8 cellular contexts compared by ENCODE assay signal in the genomic region with DNA sequence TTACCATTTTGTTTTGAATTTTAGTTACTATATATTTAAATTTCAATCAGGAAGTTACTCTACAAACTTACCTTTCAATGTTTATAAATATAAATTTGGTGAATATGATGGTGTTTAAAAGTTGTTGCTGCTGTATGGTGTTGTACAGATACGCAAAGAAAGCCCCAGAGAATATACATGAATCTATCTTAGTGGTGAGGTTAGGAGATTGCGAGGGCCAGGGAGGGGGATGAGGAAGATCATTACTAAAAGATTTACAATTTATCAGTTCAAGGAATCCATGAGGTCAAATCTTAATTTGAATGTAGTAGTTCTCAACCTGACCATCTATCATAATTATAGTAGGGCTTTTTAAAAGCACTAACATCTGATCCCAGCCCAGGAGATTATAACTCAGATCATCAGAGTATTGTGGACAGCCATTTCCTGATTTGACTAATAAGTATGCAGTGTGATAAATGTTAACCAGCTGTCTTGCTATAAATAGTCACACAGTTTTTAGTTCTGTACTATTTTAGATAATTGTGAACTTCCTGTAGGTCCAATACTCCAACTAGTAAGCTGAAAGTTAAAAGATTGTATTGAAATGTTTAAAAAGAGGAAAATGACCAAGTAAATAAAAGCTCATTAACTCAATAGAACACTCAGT. TPM values are rescaled to one million over a fixed set of nuclear protein-coding genes. Genes with fewer than 3 reads are reported as not detected.
DNase-seq lines count a peak whose midpoint lies in the region; ATAC-seq and TF ChIP-seq lines count a peak whose summit lies in the region.

No MANE protein-coding gene starts in this region.

- H3K4me3 ChIP-seq in breast epithelium, result no peak overlapping the region
- no peak overlapping the region for H3K4me3 ChIP-seq in upper lobe of right lung

- H3K27me3 Mint-ChIP-seq in MCF 10A (ENCODE audit: insufficient read depth, unreplicated experiment), result no peaks in the 10 kb centered on the region
- H3K27me3 Mint-ChIP-seq in glutamatergic neuron (ENCODE audit: unreplicated experiment), result peaks cover 2% of the 10 kb centered on the region

- peak overlapping the region; percentile 25 for H3K27ac Mint-ChIP-seq in MCF 10A (ENCODE audit: low read depth, unreplicated experiment)
- H3K27ac Mint-ChIP-seq in activated naive CD4-positive, alpha-beta T cell treated with anti-CD3 and anti-CD28 coated beads, Interleukin-2, amount 50 U/mL, for 72 hours, result peak overlapping the region; percentile 55 to 66
- no peak overlapping the region for H3K27ac Mint-ChIP-seq in glutamatergic neuron (ENCODE audit: unreplicated experiment)

- BruUV-seq in MCF 10A (replicated peaks; lab: Mats Ljungman, UMichigan), result no TSS peak

- H3K27me3 ChIP-seq in breast epithelium, result no peaks in the 10 kb centered on the region
- no peaks in the 10 kb centered on the region for H3K27me3 ChIP-seq in upper lobe of right lung

- no peak for TF ChIP-seq CTCF in MCF 10A (IDR thresholded peaks at IDR 0.05; ENCODE audit: unreplicated experiment)
- no peak for TF ChIP-seq CTCF in breast epithelium (IDR thresholded peaks at IDR 0.05)
- no peak for TF ChIP-seq CTCF in upper lobe of right lung (IDR thresholded peaks at IDR 0.05)
- no peak for TF ChIP-seq CTCF in glutamatergic neuron (IDR thresholded peaks at IDR 0.05; ENCODE audit: partially characterized antibody, unreplicated experiment)

- H3K4me3 Mint-ChIP-seq in MCF 10A (ENCODE audit: unreplicated experiment), result no peak overlapping the region
- H3K4me3 Mint-ChIP-seq in glutamatergic neuron (ENCODE audit: unreplicated experiment), result no peak overlapping the region

- CTCF ChIA-PET in MCF 10A (lab: Yijun Ruan, JAX), result interaction anchor here (1.0 to 2.2 kb wide), 4 partner anchors 11 to 622 kb away, joined by 6 to 11 read pairs (median 8); no protein-coding TSS in a partner anchor

- no peaks in the 10 kb centered on the region for H3K36me3 ChIP-seq in breast epithelium
- peaks cover 16% of the 10 kb centered on the region for H3K36me3 ChIP-seq in upper lobe of right lung

- no peaks in the 10 kb centered on the region for H3K9me3 ChIP-seq in breast epithelium
- H3K9me3 ChIP-seq in upper lobe of right lung, result no peaks in the 10 kb centered on the region

- H3K36me3 Mint-ChIP-seq in MCF 10A (ENCODE audit: insufficient read depth, unreplicated experiment) (peaks cover 48% of the 10 kb centered on the region), glutamatergic neuron (ENCODE audit: unreplicated experiment) (no peaks in the 10 kb centered on the region)
- peaks cover 0 to 6% of the 10 kb centered on the region in 2 donors for H3K36me3 Mint-ChIP-seq in activated naive CD4-positive, alpha-beta T cell treated with anti-CD3 and anti-CD28 coated beads, Interleukin-2, amount 50 U/mL, for 72 hours

- H3K9me3 Mint-ChIP-seq in MCF 10A (ENCODE audit: unreplicated experiment), result no peaks in the 10 kb centered on the region
- H3K9me3 Mint-ChIP-seq in activated naive CD4-positive, alpha-beta T cell treated with anti-CD3 and anti-CD28 coated beads, Interleukin-2, amount 50 U/mL, for 72 hours, result no peaks in the 10 kb centered on the region
- no peaks in the 10 kb centered on the region for H3K9me3 Mint-ChIP-seq in glutamatergic neuron (ENCODE audit: unreplicated experiment)

- H3K4me1 ChIP-seq in breast epithelium (no peaks in the 10 kb centered on the region), upper lobe of right lung (peaks cover 13% of the 10 kb centered on the region)

- POLR2A ChIA-PET in MCF 10A (lab: Yijun Ruan, JAX), result interaction anchor here (1.2 to 1.4 kb wide), 2 partner anchors 23 to 175 kb away, joined by 3 read pairs; no protein-coding TSS in a partner anchor

- DNase-seq in MCF 10A (ENCODE audit: unreplicated experiment) (no peak), breast epithelium (ENCODE audit: low spot score in 2 of 2) (no peak), upper lobe of right lung (no peak), glutamatergic neuron (no peak), NCI-H446 (lab: John Stamatoyannopoulos, UW) (no peak), midbrain (lab: John Stamatoyannopoulos, UW) (no peak)
- no peak for DNase-seq in activated naive CD4-positive, alpha-beta T cell treated with anti-CD3 and anti-CD28 coated beads, Interleukin-2, amount 50 U/mL, for 72 hours (ENCODE audit: low spot score in 2 of 2)

- intact Hi-C loops in MCF 10A (cut with micrococcal nuclease), result no loop called here
- intact Hi-C loops in breast epithelium (cut with DNase I; ENCODE audit: low total_unique reads), result no loop called here
- intact Hi-C loops in upper lobe of right lung (cut with DNase I), result no loop called here

- peaks cover 7% of the 10 kb centered on the region for H3K4me1 Mint-ChIP-seq in MCF 10A (ENCODE audit: insufficient read depth, unreplicated experiment)
- H3K4me1 Mint-ChIP-seq in glutamatergic neuron (ENCODE audit: low read depth, unreplicated experiment), result peaks cover 4% of the 10 kb centered on the region

- ATAC-seq in HG03066 (IDR thresholded peaks at IDR 0.05; ENCODE audit: low read depth, unreplicated experiment) (peak; percentile 85), upper lobe of right lung (no peak)
- ATAC-seq in activated naive CD4-positive, alpha-beta T cell treated with anti-CD3 and anti-CD28 coated beads, Interleukin-2, amount 50 U/mL, for 72 hours, result peak; percentile 59 to 90

- no peak for TF ChIP-seq POLR2A in breast epithelium (IDR thresholded peaks at IDR 0.05)

- H3K27ac ChIP-seq in breast epithelium, result no peak overlapping the region
- peak overlapping the region; percentile 33 for H3K27ac ChIP-seq in upper lobe of right lung

RNA-seq across cellular contexts. Expression of a gene that starts 23.6 kb away (rescaled TPM):
- total RNA-seq in MCF 10A (2022), result 56.5 and 64.1 TPM in 2 replicates
- 10 to 100 TPM; 35.8 to 89.7 (median 50.8) TPM for total RNA-seq in breast epithelium
- total RNA-seq in activated naive CD4-positive, alpha-beta T cell treated with anti-CD3 and anti-CD28 coated beads, Interleukin-2, amount 50 U/mL, for 72 hours, result 10 to 100 TPM; 13.0 to 14.9 TPM
- 51.4 TPM for total RNA-seq in upper lobe of right lung
- total RNA-seq in glutamatergic neuron (ENCODE audit: unreplicated experiment), result 19.9 TPM

RNA-seq across cellular contexts. Expression of a gene that starts 43.7 kb away (rescaled TPM):
- total RNA-seq in MCF 10A (2022) (not detected in 2 replicates), breast epithelium (under 1 TPM in 1 of 3 donors, not detected in 2; 0.15 TPM), upper lobe of right lung (not detected), glutamatergic neuron (ENCODE audit: unreplicated experiment) (not detected)
- not detected for total RNA-seq in activated naive CD4-positive, alpha-beta T cell treated with anti-CD3 and anti-CD28 coated beads, Interleukin-2, amount 50 U/mL, for 72 hours
